Comparison of ENCODE assay signal across 11 cellular contexts in genomic region chr5:169301386-169301930, GRCh38. TPM values are rescaled to one million over a fixed set of nuclear protein-coding genes. Genes with fewer than 3 reads are reported as not detected.
DNase-seq lines count a peak whose midpoint lies in the region; TF ChIP-seq lines count a peak whose summit lies in the region.
"Had no signal": no experiment of that assay in that cellular context is flagged by ENCODE, and none has a peak within 500 bp of the region (broad histone marks: within the 10 kb centered on the region; RNA-seq: fewer than 3 reads in every experiment).

No MANE protein-coding gene starts in this region.

- H3K9me3 ChIP-seq in uterus: no peaks in the 10 kb centered on the region

- TF ChIP-seq CTCF in nephron (IDR thresholded peaks at IDR 0.05; ENCODE audit: unreplicated experiment in 3 of 3): no peak
- TF ChIP-seq CTCF in uterus (IDR thresholded peaks at IDR 0.05): no peak

- peak overlapping the region; percentile 52 to 71 for H3K4me3 ChIP-seq in uterus

- H3K27ac Mint-ChIP-seq in T-helper 2 cell treated with Interferon-gamma antibody and Interleukin-4, amounts not matched to agents 5 μg/mL and 100 μg/mL, for 36 hours: no peak overlapping the region
- H3K27ac Mint-ChIP-seq in nephron: peak overlapping the region; percentile 63 to 88 (median 85)
- H3K27ac Mint-ChIP-seq in activated T-helper 1 cell treated with anti-CD3 and anti-CD28 coated beads, Interleukin-12 subunit alpha, Interleukin-12 subunit beta, Interleukin-2, Interleukin-4 antibody, amounts not matched to agents 30 ng/mL and 10 ng/mL and 1 ng/mL, durations not matched to agents 14 hours and 24 hours and 36 hours: no peak overlapping the region
- H3K27ac Mint-ChIP-seq: dendritic cell treated with granulocyte-macrophage colony-stimulating factor and Interleukin-4, amounts not matched to agents 40 ng/mL and 50 ng/mL, for 4 days had no signal

- intact Hi-C loops in uterus (cut with DNase I; ENCODE audit: low total_unique reads): no loop called here
- intact Hi-C loops in activated T-helper 1 cell treated with anti-CD3 and anti-CD28 coated beads, Interleukin-12 subunit alpha, Interleukin-12 subunit beta, Interleukin-2, Interleukin-4 antibody, amounts not matched to agents 30 ng/mL and 10 ng/mL and 1 ng/mL, durations not matched to agents 14 hours and 24 hours and 36 hours (cut with micrococcal nuclease): loop anchor here (5.0 kb wide), 1 partner anchor 281 kb away; the partner anchor contains the start of gene SPDL1

- no peaks in the 10 kb centered on the region for H3K36me3 ChIP-seq in uterus

- no peak for TF ChIP-seq POLR2A in uterus (IDR thresholded peaks at IDR 0.05)

- no peaks in the 10 kb centered on the region for H3K9me3 Mint-ChIP-seq in T-helper 2 cell treated with Interferon-gamma antibody and Interleukin-4, amounts not matched to agents 5 μg/mL and 100 μg/mL, for 36 hours
- H3K9me3 Mint-ChIP-seq in nephron: no peaks in the 10 kb centered on the region
- H3K9me3 Mint-ChIP-seq in activated T-helper 1 cell treated with anti-CD3 and anti-CD28 coated beads, Interleukin-12 subunit alpha, Interleukin-12 subunit beta, Interleukin-2, Interleukin-4 antibody, amounts not matched to agents 30 ng/mL and 10 ng/mL and 1 ng/mL, durations not matched to agents 14 hours and 24 hours and 36 hours: no peaks in the 10 kb centered on the region
- H3K9me3 Mint-ChIP-seq: dendritic cell treated with granulocyte-macrophage colony-stimulating factor and Interleukin-4, amounts not matched to agents 40 ng/mL and 50 ng/mL, for 4 days had no signal

- peak overlapping the region; percentile 76 to 78 for H3K27ac ChIP-seq in uterus

- peaks cover 8% of the 10 kb centered on the region for H3K4me1 Mint-ChIP-seq in T-helper 2 cell treated with Interferon-gamma antibody and Interleukin-4, amounts not matched to agents 5 μg/mL and 100 μg/mL, for 36 hours (ENCODE audit: low read depth)
- H3K4me1 Mint-ChIP-seq in nephron: peaks cover 39% of the 10 kb centered on the region
- peaks cover 9% of the 10 kb centered on the region for H3K4me1 Mint-ChIP-seq in activated T-helper 1 cell treated with anti-CD3 and anti-CD28 coated beads, Interleukin-12 subunit alpha, Interleukin-12 subunit beta, Interleukin-2, Interleukin-4 antibody, amounts not matched to agents 30 ng/mL and 10 ng/mL and 1 ng/mL, durations not matched to agents 14 hours and 24 hours and 36 hours (ENCODE audit: low read depth)

- peaks cover 64% of the 10 kb centered on the region for H3K27me3 Mint-ChIP-seq in T-helper 2 cell treated with Interferon-gamma antibody and Interleukin-4, amounts not matched to agents 5 μg/mL and 100 μg/mL, for 36 hours (ENCODE audit: low read depth)
- peaks cover 64% of the 10 kb centered on the region for H3K27me3 Mint-ChIP-seq in nephron (ENCODE audit: low read depth)
- peaks cover 42% of the 10 kb centered on the region for H3K27me3 Mint-ChIP-seq in activated T-helper 1 cell treated with anti-CD3 and anti-CD28 coated beads, Interleukin-12 subunit alpha, Interleukin-12 subunit beta, Interleukin-2, Interleukin-4 antibody, amounts not matched to agents 30 ng/mL and 10 ng/mL and 1 ng/mL, durations not matched to agents 14 hours and 24 hours and 36 hours (ENCODE audit: insufficient read depth)

- DNase-seq in T-helper 2 cell treated with Interferon-gamma antibody and Interleukin-4, amounts not matched to agents 5 μg/mL and 100 μg/mL, for 36 hours (ENCODE audit: low spot score): no peak
- DNase-seq in T-helper 2 cell (no peak), fibroblast of gingiva (ENCODE audit: low read depth) (peak; percentile 26), uterus (peak in 1 of 2 donors; percentile 29), NOMO-1 treated with DMSO at 0.1 percent for 48 hours (lab: John Stamatoyannopoulos, UW; ENCODE audit: unreplicated experiment) (no peak), NCI-H1048 (lab: John Stamatoyannopoulos, UW) (no peak)
- no peak for DNase-seq in activated T-helper 1 cell treated with anti-CD3 and anti-CD28 coated beads, Interleukin-12 subunit alpha, Interleukin-12 subunit beta, Interleukin-2, Interleukin-4 antibody, amounts not matched to agents 30 ng/mL and 10 ng/mL and 1 ng/mL, durations not matched to agents 14 hours and 24 hours and 36 hours (ENCODE audit: low spot score)
- DNase-seq: NCI-H1436, RPMI8226 had no signal

- peak overlapping the region; percentile 10 for H3K4me3 Mint-ChIP-seq in T-helper 2 cell treated with Interferon-gamma antibody and Interleukin-4, amounts not matched to agents 5 μg/mL and 100 μg/mL, for 36 hours
- peak overlapping the region; percentile 79 to 87 (median 84) for H3K4me3 Mint-ChIP-seq in nephron
- H3K4me3 Mint-ChIP-seq in activated T-helper 1 cell treated with anti-CD3 and anti-CD28 coated beads, Interleukin-12 subunit alpha, Interleukin-12 subunit beta, Interleukin-2, Interleukin-4 antibody, amounts not matched to agents 30 ng/mL and 10 ng/mL and 1 ng/mL, durations not matched to agents 14 hours and 24 hours and 36 hours: no peak overlapping the region
- H3K4me3 Mint-ChIP-seq: dendritic cell treated with granulocyte-macrophage colony-stimulating factor and Interleukin-4, amounts not matched to agents 40 ng/mL and 50 ng/mL, for 4 days had no signal

- H3K36me3 Mint-ChIP-seq in T-helper 2 cell treated with Interferon-gamma antibody and Interleukin-4, amounts not matched to agents 5 μg/mL and 100 μg/mL, for 36 hours (ENCODE audit: low read depth): no peaks in the 10 kb centered on the region
- H3K36me3 Mint-ChIP-seq in nephron (ENCODE audit: low read depth): no peaks in the 10 kb centered on the region
- H3K36me3 Mint-ChIP-seq in activated T-helper 1 cell treated with anti-CD3 and anti-CD28 coated beads, Interleukin-12 subunit alpha, Interleukin-12 subunit beta, Interleukin-2, Interleukin-4 antibody, amounts not matched to agents 30 ng/mL and 10 ng/mL and 1 ng/mL, durations not matched to agents 14 hours and 24 hours and 36 hours (ENCODE audit: low read depth): no peaks in the 10 kb centered on the region

- H3K4me1 ChIP-seq in uterus: no peaks in the 10 kb centered on the region

- H3K27me3 ChIP-seq in uterus: no peaks in the 10 kb centered on the region

RNA-seq across cellular contexts. Expression of gene SLIT3, which starts 0.5 kb away (rescaled TPM):
- 10 to 100 TPM in 3 of 4 donors, 1 to 10 TPM in 1; 9.4 to 62.2 (median 28.1) TPM for total RNA-seq in uterus
- total RNA-seq in activated T-helper 1 cell treated with anti-CD3 and anti-CD28 coated beads, Interleukin-12 subunit alpha, Interleukin-12 subunit beta, Interleukin-2, Interleukin-4 antibody, amounts not matched to agents 30 ng/mL and 10 ng/mL and 1 ng/mL, durations not matched to agents 14 hours and 24 hours and 36 hours: 0.03 and 0.20 TPM in 2 replicates

Comparison
In these comparisons a context has a peak if more than half of its experiments do, and no peak if none do; other contexts are left out.
1. H3K27ac Mint-ChIP-seq: peak in nephron (3 of 3); none in T-helper 2 cell treated with Interferon-gamma antibody and Interleukin-4, amounts not matched to agents 5 μg/mL and 100 μg/mL, for 36 hours (single experiment) and activated T-helper 1 cell treated with anti-CD3 and anti-CD28 coated beads, Interleukin-12 subunit alpha, Interleukin-12 subunit beta, Interleukin-2, Interleukin-4 antibody, amounts not matched to agents 30 ng/mL and 10 ng/mL and 1 ng/mL, durations not matched to agents 14 hours and 24 hours and 36 hours (single experiment).